Comparison of ENCODE assay signal across 31 cellular contexts in the genomic region with DNA sequence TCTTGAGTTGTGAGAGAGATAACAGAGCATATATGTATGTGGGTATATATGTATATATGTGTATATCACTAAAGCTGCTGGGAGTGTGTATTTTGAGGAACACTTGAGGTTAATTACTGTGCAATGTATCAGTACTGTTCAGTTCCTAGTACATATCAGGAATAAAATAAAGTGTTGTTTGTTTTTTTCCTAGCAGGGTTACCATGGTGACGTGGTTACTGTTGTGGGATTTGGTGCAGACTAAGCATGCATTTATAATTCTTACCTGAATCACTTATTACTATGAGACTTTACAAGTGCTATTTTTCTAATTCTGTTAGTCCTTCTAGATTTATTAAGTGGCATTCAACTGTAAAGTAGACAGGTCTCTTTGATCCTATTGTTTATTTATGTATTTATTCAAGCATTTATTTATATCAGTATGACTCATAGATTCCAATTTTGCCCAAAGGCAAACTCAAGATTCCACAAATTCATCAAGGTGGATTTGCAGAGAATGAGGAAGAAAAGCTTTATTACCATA. TPM values are rescaled to one million over a fixed set of nuclear protein-coding genes. Genes with fewer than 3 reads are reported as not detected.
DNase-seq lines count a peak whose midpoint lies in the region; ATAC-seq and TF ChIP-seq lines count a peak whose summit lies in the region.
"Had no signal": no experiment of that assay in that cellular context is flagged by ENCODE, and none has a peak within 500 bp of the region (broad histone marks: within the 10 kb centered on the region; RNA-seq: fewer than 3 reads in every experiment).

No MANE protein-coding gene starts in this region.

- H3K27me3 ChIP-seq in gastrocnemius medialis: peaks cover 0 to 16% (median 0%) of the 10 kb centered on the region in 3 donors
- H3K27me3 ChIP-seq: BLaER1 treated with 17β-estradiol and CSF1 and Interleukin-3, amounts not matched to agents 10 nM and 100 nM; body of pancreas had no signal

- H3K4me1 ChIP-seq in gastrocnemius medialis: no peaks in the 10 kb centered on the region
- H3K4me1 ChIP-seq: BLaER1 treated with 17β-estradiol and CSF1 and Interleukin-3, amounts not matched to agents 10 nM and 100 nM; body of pancreas; Caco-2; heart right ventricle had no signal

- ATAC-seq in gastrocnemius medialis (no peak), GM21381 (IDR thresholded peaks at IDR 0.05; ENCODE audit: unreplicated experiment) (no peak)
- ATAC-seq: body of pancreas, heart right ventricle, left lobe of liver, sciatic nerve had no signal

- TF ChIP-seq CTCF in fibroblast of mammary gland (conservative IDR thresholded peaks at IDR 0.05; ENCODE audit: control insufficient read depth, insufficient read depth, low read depth, low read length) (no peak), gastrocnemius medialis (IDR thresholded peaks at IDR 0.05 in 4 of 5, conservative IDR thresholded peaks at IDR 0.05 in 1 of 5) (no peak)

- intact Hi-C loops in gastrocnemius medialis (cut with DNase I; ENCODE audit: low total_unique reads): no loop called here

- TF ChIP-seq POLR2A in gastrocnemius medialis (IDR thresholded peaks at IDR 0.05): no peak

- DNase-seq in Ammon's horn (ENCODE audit: low spot score): peak; percentile 3
- DNase-seq in DMS79 treated with DMSO at 0.1 percent for 48 hours (lab: John Stamatoyannopoulos, UW): peak; percentile 76
- DNase-seq in RPMI7951 (ENCODE audit: low read depth): peak; percentile 4
- DNase-seq in fibroblast of mammary gland (ENCODE audit: low read depth): peak; percentile 8
- DNase-seq in gastrocnemius medialis: no peak
- no peak for DNase-seq in HEK293T (ENCODE audit: extremely low spot score)
- no peak for DNase-seq in LoVo (ENCODE audit: low spot score)
- DNase-seq: ACHN; activated CD4-positive, alpha-beta T cell treated with anti-CD3 and anti-CD28 coated beads, Interleukin-2, amount 10 ng/mL, durations not matched to agents 24 days and 14 days; activated gamma-delta T cell; activated naive CD8-positive, alpha-beta T cell treated with anti-CD3 and anti-CD28 coated beads, Interleukin-2, amount 10 ng/mL, durations not matched to agents 7 days and 5 days; activated T-cell treated with anti-CD3 and anti-CD28 coated beads, Interleukin-2, amount 50 U/mL, for 1 hour; body of pancreas; Caco-2; heart right ventricle; mesendoderm; NCI-H2029; NCI-H510A; NK-92 treated with Interleukin-12 subunit alpha and Interleukin-12 subunit beta, amount 100 ng/mL, for 24 hours; PC-9; SHP77 treated with DMSO at 0.1 percent for 48 hours; stimulated activated naive CD4-positive, alpha-beta T cell treated with Interleukin-2 at 50 U/mL for 16 hours; SW 1271; T1000; WERI-Rb-1 had no signal

- H3K4me3 ChIP-seq in fibroblast of mammary gland (ENCODE audit: control insufficient read depth, low read depth, low read length): no peak overlapping the region
- no peak overlapping the region for H3K4me3 ChIP-seq in gastrocnemius medialis
- H3K4me3 ChIP-seq: BLaER1 treated with 17β-estradiol and CSF1 and Interleukin-3, amounts not matched to agents 10 nM and 100 nM; body of pancreas; heart right ventricle; PC-9 had no signal

- no peak overlapping the region for H3K27ac ChIP-seq in gastrocnemius medialis
- H3K27ac ChIP-seq: BLaER1 treated with 17β-estradiol and CSF1 and Interleukin-3, amounts not matched to agents 10 nM and 100 nM; body of pancreas; epithelial cell of prostate; heart right ventricle; PC-9; WERI-Rb-1 had no signal

- no peaks in the 10 kb centered on the region for H3K36me3 ChIP-seq in gastrocnemius medialis
- H3K36me3 ChIP-seq: BLaER1 treated with 17β-estradiol and CSF1 and Interleukin-3, amounts not matched to agents 10 nM and 100 nM; heart right ventricle; WERI-Rb-1 had no signal

- in situ Hi-C loops in gastrocnemius medialis (cut with MboI; ENCODE audit: low sequenced_read_pairs in 4 of 4): no loop called here

- CTCF ChIA-PET in HEK293T (lab: Yijun Ruan, JAX): interaction anchor here (1.3 kb wide), 1 partner anchor 237 kb away, joined by 3 read pairs; no protein-coding TSS in a partner anchor

- no peaks in the 10 kb centered on the region for H3K9me3 ChIP-seq in gastrocnemius medialis
- H3K9me3 ChIP-seq: BLaER1 treated with 17β-estradiol and CSF1 and Interleukin-3, amounts not matched to agents 10 nM and 100 nM; body of pancreas; Caco-2; heart right ventricle had no signal

- POLR2A ChIA-PET in HEK293T (lab: Yijun Ruan, JAX): no interaction called here

TF ChIP-seq in HEK293T, 16 proteins besides CTCF, POLR2A, EP300 and RAD21:
- TF ChIP-seq BHLHE40 (IDR thresholded peaks at IDR 0.05; ENCODE audit: borderline replicate concordance): no peak
- TF ChIP-seq, protein P1, sequence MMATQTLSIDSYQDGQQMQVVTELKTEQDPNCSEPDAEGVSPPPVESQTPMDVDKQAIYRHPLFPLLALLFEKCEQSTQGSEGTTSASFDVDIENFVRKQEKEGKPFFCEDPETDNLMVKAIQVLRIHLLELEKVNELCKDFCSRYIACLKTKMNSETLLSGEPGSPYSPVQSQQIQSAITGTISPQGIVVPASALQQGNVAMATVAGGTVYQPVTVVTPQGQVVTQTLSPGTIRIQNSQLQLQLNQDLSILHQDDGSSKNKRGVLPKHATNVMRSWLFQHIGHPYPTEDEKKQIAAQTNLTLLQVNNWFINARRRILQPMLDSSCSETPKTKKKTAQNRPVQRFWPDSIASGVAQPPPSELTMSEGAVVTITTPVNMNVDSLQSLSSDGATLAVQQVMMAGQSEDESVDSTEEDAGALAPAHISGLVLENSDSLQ (IDR thresholded peaks at IDR 0.05): no peak
- no peak for TF ChIP-seq FOXK2 (IDR thresholded peaks at IDR 0.05)
- no peak for TF ChIP-seq NFRKB (IDR thresholded peaks at IDR 0.05)
- TF ChIP-seq SUZ12 (IDR thresholded peaks at IDR 0.05): no peak
- TF ChIP-seq ARNT (IDR thresholded peaks at IDR 0.05): no peak
- no peak for TF ChIP-seq TARDBP (IDR thresholded peaks at IDR 0.05)
- TF ChIP-seq HDGF (IDR thresholded peaks at IDR 0.05; ENCODE audit: borderline replicate concordance): no peak
- no peak for TF ChIP-seq SP1 (IDR thresholded peaks at IDR 0.05)
TF ChIP-seq in HEK293T: peak in this region for 0.

RNA-seq across cellular contexts. Expression of gene BEX4, which starts 26.9 kb away (rescaled TPM):
- total RNA-seq in RPMI7951 (2014; rRNA removed; shearing (Covaris generic)): 2.6 TPM in 2 replicates
- 1 to 10 TPM in 3 of 4 donors, under 1 TPM in 1; 0.36 to 6.6 (median 5.0) TPM for total RNA-seq in gastrocnemius medialis
- total RNA-seq: MCF 10A had no signal

Comparison
In these comparisons a context has a peak if more than half of its experiments do, and no peak if none do; other contexts are left out.
1. DNase-seq: peak in Ammon's horn (single experiment), DMS79 treated with DMSO at 0.1 percent for 48 hours (single experiment), RPMI7951 (single experiment) and fibroblast of mammary gland (single experiment); none in gastrocnemius medialis (0 of 2), HEK293T (single experiment) and LoVo (single experiment).